ENCODE assay signal across 15 cellular contexts in the genomic region with DNA sequence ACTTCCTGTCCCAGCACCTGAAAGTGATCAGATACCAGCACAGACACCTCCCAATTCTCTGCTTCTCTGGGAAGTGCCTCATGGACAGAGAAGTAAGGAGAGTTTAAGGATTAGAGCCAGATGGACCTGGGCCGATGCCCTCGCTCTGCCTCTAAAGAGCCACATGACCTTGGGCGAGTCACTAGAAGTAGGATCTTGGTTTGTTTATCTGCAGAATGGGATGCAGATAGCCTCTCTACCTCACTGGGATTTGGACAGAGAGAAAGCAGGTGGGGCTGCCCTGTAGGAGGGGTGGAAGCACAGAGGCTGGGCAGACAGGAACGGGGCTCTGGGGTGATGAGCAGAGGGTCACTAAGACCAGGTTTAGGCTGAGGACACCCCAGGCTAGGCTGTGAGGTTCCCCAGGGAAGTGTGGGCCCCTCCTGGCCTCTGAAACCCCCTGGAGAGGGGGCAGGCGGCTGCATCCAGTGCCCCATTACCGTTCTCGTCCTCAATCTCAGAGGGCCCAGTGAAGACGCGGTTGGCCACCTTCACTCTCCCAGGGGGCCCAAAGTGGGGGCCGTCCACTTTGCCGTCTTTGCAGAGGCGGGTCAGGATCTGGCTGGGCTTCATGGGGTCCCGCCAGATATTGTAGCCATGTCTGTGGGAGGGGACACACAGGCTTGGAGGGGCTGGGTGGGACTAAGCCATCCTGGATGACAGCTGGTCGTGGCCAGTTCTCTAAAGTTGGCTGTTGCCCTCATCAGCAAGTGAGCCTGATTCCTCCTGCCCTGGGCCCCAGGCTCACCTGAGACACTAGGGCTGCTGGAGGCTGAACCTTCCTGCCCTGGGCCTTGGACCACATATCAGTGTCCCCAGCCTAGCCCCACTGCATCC.
"Had no signal": no experiment of that assay in that cellular context is flagged by ENCODE, and none has a peak within 500 bp of the region (broad histone marks: within the 10 kb centered on the region; RNA-seq: fewer than 3 reads in every experiment).

No MANE protein-coding gene starts in this region.

- ATAC-seq: activated naive CD4-positive, alpha-beta T cell treated with anti-CD3 and anti-CD28 coated beads, Interleukin-2, amount 50 U/mL, for 72 hours; activated T-helper 17 cell treated with anti-CD3 and anti-CD28 coated beads, Interleukin-2, amount 50 U/mL, for 72 hours; body of pancreas; psoas muscle; stimulated activated memory B cell treated with anti-CD40 and anti-IgM and Interleukin-4, amounts not matched to agents 10 μg/mL and 1 μg/mL and 100 μg/mL, for 72 hours; T-cell had no signal

- H3K27me3 ChIP-seq: body of pancreas, esophagus muscularis mucosa had no signal

- H3K36me3 ChIP-seq: esophagus muscularis mucosa had no signal

- H3K4me3 Mint-ChIP-seq: activated T-helper 17 cell treated with anti-CD3 and anti-CD28 coated beads, Interleukin-2, amount 50 U/mL, for 72 hours; nephron; stimulated activated memory B cell treated with anti-CD40 and anti-IgM and Interleukin-4, amounts not matched to agents 10 μg/mL and 1 μg/mL and 100 μg/mL, for 72 hours; T-cell had no signal

- H3K27me3 Mint-ChIP-seq: activated T-helper 17 cell treated with anti-CD3 and anti-CD28 coated beads, Interleukin-2, amount 50 U/mL, for 72 hours; T-cell had no signal

- H3K4me3 ChIP-seq: body of pancreas, coronary artery, esophagus muscularis mucosa, psoas muscle had no signal

- DNase-seq: activated CD4-positive, alpha-beta T cell treated with anti-CD3 and anti-CD28 coated beads, Interleukin-2, amount 50 U/mL, for 48 hours; activated CD4-positive, CD25-positive, alpha-beta regulatory T cell treated with anti-CD3 and anti-CD28 coated beads, Interleukin-2, amount 50 U/mL, for 72 hours; body of pancreas; central memory CD4-positive, alpha-beta T cell; foreskin fibroblast; stimulated activated CD4-positive, alpha-beta T cell treated with anti-CD3 and anti-CD28 coated beads, Interleukin-2, amount 100 ng/mL, for 48 hours; T-helper 9 cell had no signal

- H3K9me3 Mint-ChIP-seq: activated naive CD4-positive, alpha-beta T cell treated with anti-CD3 and anti-CD28 coated beads, Interleukin-2, amount 50 U/mL, for 72 hours; activated T-helper 17 cell treated with anti-CD3 and anti-CD28 coated beads, Interleukin-2, amount 50 U/mL, for 72 hours; nephron had no signal

- H3K36me3 Mint-ChIP-seq: activated naive CD4-positive, alpha-beta T cell treated with anti-CD3 and anti-CD28 coated beads, Interleukin-2, amount 50 U/mL, for 72 hours had no signal

- H3K9me3 ChIP-seq: body of pancreas had no signal

- H3K27ac ChIP-seq: body of pancreas, coronary artery, esophagus muscularis mucosa, psoas muscle had no signal

- H3K4me1 Mint-ChIP-seq: activated T-helper 17 cell treated with anti-CD3 and anti-CD28 coated beads, Interleukin-2, amount 50 U/mL, for 72 hours; nephron; stimulated activated memory B cell treated with anti-CD40 and anti-IgM and Interleukin-4, amounts not matched to agents 10 μg/mL and 1 μg/mL and 100 μg/mL, for 72 hours; T-cell had no signal

- H3K27ac Mint-ChIP-seq: activated naive CD4-positive, alpha-beta T cell treated with anti-CD3 and anti-CD28 coated beads, Interleukin-2, amount 50 U/mL, for 72 hours; activated T-helper 17 cell treated with anti-CD3 and anti-CD28 coated beads, Interleukin-2, amount 50 U/mL, for 72 hours; nephron; stimulated activated memory B cell treated with anti-CD40 and anti-IgM and Interleukin-4, amounts not matched to agents 10 μg/mL and 1 μg/mL and 100 μg/mL, for 72 hours; T-cell had no signal

- H3K4me1 ChIP-seq: body of pancreas had no signal
